ENCODE assay signal across 8 cellular contexts in genomic region chr4:17576932-17577659, GRCh38. TPM values are rescaled to one million over a fixed set of nuclear protein-coding genes. Genes with fewer than 3 reads are reported as not detected.
DNase-seq lines count a peak whose midpoint lies in the region; TF ChIP-seq lines count a peak whose summit lies in the region.

TSS of gene LAP3 (plus strand) at chr4:17577198. CDS start at chr4:17577466, 268 bp downstream.

- H3K9ac ChIP-seq in SK-N-SH: peak within 1 kb of the TSS; percentile 74

- DNase-seq in GM04503 (ENCODE audit: low read depth) (peak; percentile 67), HFF-Myc (ENCODE audit: extremely low read depth, low read depth) (peak; percentile 90), NAMALWA (ENCODE audit: low spot score) (peak; percentile 97), SK-N-SH (peak; percentile 97), germinal center (ENCODE audit: low spot score) (peak; percentile 97), non-pigmented ciliary epithelial cell (ENCODE audit: low read depth) (peak; percentile 81), superior temporal gyrus (ENCODE audit: extremely low spot score) (peak; percentile 97)
- peak; percentile 97 for DNase-seq in activated naive CD4-positive, alpha-beta T cell treated with anti-CD3 and anti-CD28 coated beads, Interleukin-2, amount 50 U/mL, for 16 hours

- H3K79me2 ChIP-seq in SK-N-SH (ENCODE audit: insufficient read depth): peaks cover 20% of the 10 kb centered on the region; the same call in 1 of the 2 replicates

- peaks cover 8 to 9% of the 10 kb centered on the region in 2 experiments; a peak in 2 of 4 replicates for H3K4me1 ChIP-seq in SK-N-SH (ENCODE audit: control insufficient read depth in 1 of 2, insufficient read depth in 2 of 2, low read depth in 1 of 2, low read length in 1 of 2)

- no peaks in the 10 kb centered on the region for H4K20me1 ChIP-seq in SK-N-SH (ENCODE audit: insufficient read depth)

- peaks cover 2% of the 10 kb centered on the region for H3F3A ChIP-seq in SK-N-SH (replicated peaks; ENCODE audit: insufficient read depth)

- no peaks in the 10 kb centered on the region for H3K27me3 ChIP-seq in SK-N-SH (ENCODE audit: insufficient read depth)

- TF ChIP-seq RAD21 in SK-N-SH (IDR thresholded peaks at IDR 0.05; ENCODE audit: low read length): 0 out of 2 replicates have a peak, but pooled peaks have one; percentile 5

- H3K27ac ChIP-seq in SK-N-SH (ENCODE audit: low read depth in 2 of 2, low read length in 1 of 2): peak within 1 kb of the TSS; percentile 77 to 81

- TF ChIP-seq EP300 in SK-N-SH (IDR thresholded peaks at IDR 0.05; ENCODE audit: borderline replicate concordance in 1 of 2, low read depth in 1 of 2, low read length in 1 of 2): no peak

- H3K9me3 ChIP-seq in SK-N-SH: no peaks in the 10 kb centered on the region

- peak within 1 kb of the TSS; percentile 98 for H2AFZ ChIP-seq in SK-N-SH (ENCODE audit: low read depth)

- POLR2A ChIA-PET in SK-N-SH (lab: Yijun Ruan, JAX): interaction anchor here (1.0 to 1.1 kb wide), 2 partner anchors 16 to 233 kb away, joined by 3 to 4 read pairs; no protein-coding TSS in a partner anchor

- H3K4me3 ChIP-seq in HFF-Myc (replicated peaks; ENCODE audit: low read depth, low read length) (peak within 1 kb of the TSS; percentile 73), SK-N-SH (ENCODE audit: low read depth in 2 of 2, low read length in 1 of 2) (peak within 1 kb of the TSS; percentile 62 to 95)

- CTCF ChIA-PET in SK-N-SH (lab: Yijun Ruan, JAX): interaction anchor here (0.9 to 4.1 kb wide), 4 partner anchors 18 to 59 kb away, joined by 4 to 15 read pairs (median 4); partner anchors contain the start of gene MED28

- no peaks in the 10 kb centered on the region for H3K9me2 ChIP-seq in SK-N-SH

- TF ChIP-seq CTCF in HFF-Myc (IDR thresholded peaks at IDR 0.05; ENCODE audit: low read depth, low read length, missing control alignments) (no peak), SK-N-SH (IDR thresholded peaks at IDR 0.05) (no peak)

- H3K36me3 ChIP-seq in SK-N-SH (replicated peaks in 1 of 2; ENCODE audit: control insufficient read depth in 1 of 2, insufficient read depth in 2 of 2, low read length in 1 of 2): peaks cover 6 to 17% of the 10 kb centered on the region in 2 experiments

- H3K4me2 ChIP-seq in SK-N-SH: peak within 1 kb of the TSS; percentile 97

- under 1% methylated on average over 21 of the region's 90 CpGs for WGBS in SK-N-SH (ENCODE audit: low lambda C conversion rate)

TF ChIP-seq in SK-N-SH, 30 proteins besides CTCF, POLR2A, EP300 and RAD21 (continues in another document):
- no peak for TF ChIP-seq TCF12 (IDR thresholded peaks at IDR 0.05)
- peak; percentile 95 for TF ChIP-seq POLR2AphosphoS5 (IDR thresholded peaks at IDR 0.05; ENCODE audit: low read depth, low read length)
- peak; percentile 96 for TF ChIP-seq MXI1 (IDR thresholded peaks at IDR 0.05; ENCODE audit: low read depth, low read length)
- TF ChIP-seq SMC3 (IDR thresholded peaks at IDR 0.05; ENCODE audit: low read depth, low read length): no peak
- TF ChIP-seq RCOR1 (IDR thresholded peaks at IDR 0.05; ENCODE audit: low read length): no peak
- no peak for TF ChIP-seq FOSL2 (IDR thresholded peaks at IDR 0.05; ENCODE audit: borderline replicate concordance, low read depth)
- no peak for TF ChIP-seq FOXJ3 (CRISPR knock-in tag; IDR thresholded peaks at IDR 0.05)
- no peak; the same call in 1 of the 2 replicates for TF ChIP-seq USF2 (IDR thresholded peaks at IDR 0.05; ENCODE audit: borderline replicate concordance, low read depth, low read length)
- TF ChIP-seq RXRA (IDR thresholded peaks at IDR 0.05; ENCODE audit: borderline replicate concordance, low read depth): no peak
- peak; percentile 98 for TF ChIP-seq MAX (IDR thresholded peaks at IDR 0.05; ENCODE audit: low read depth)
- no peak for TF ChIP-seq TEAD4 (IDR thresholded peaks at IDR 0.05; ENCODE audit: borderline replicate concordance, insufficient read depth)
- TF ChIP-seq TAF1 (IDR thresholded peaks at IDR 0.05; ENCODE audit: borderline replicate concordance, low read depth, low read length): peak; percentile 93
- TF ChIP-seq NFIC (IDR thresholded peaks at IDR 0.05; ENCODE audit: borderline replicate concordance): no peak
- TF ChIP-seq SIN3A (IDR thresholded peaks at IDR 0.05; ENCODE audit: borderline replicate concordance, low read depth, low read length): peak; percentile 95
- TF ChIP-seq USF1 (IDR thresholded peaks at IDR 0.05; ENCODE audit: borderline replicate concordance, low read depth): peak; percentile 87
- no peak for TF ChIP-seq GATA2 (CRISPR knock-in tag; IDR thresholded peaks at IDR 0.05)
- no peak for TF ChIP-seq FOXM1 (IDR thresholded peaks at IDR 0.05; ENCODE audit: low read depth)
- no peak for TF ChIP-seq ZBTB33 (IDR thresholded peaks at IDR 0.05; ENCODE audit: borderline replicate concordance, low read depth)
- 0 out of 2 replicates have a peak, but pooled peaks have one; percentile 20 for TF ChIP-seq YY1 (IDR thresholded peaks at IDR 0.05; ENCODE audit: low read depth)
- peak; percentile 70 for TF ChIP-seq ELF1 (IDR thresholded peaks at IDR 0.05)
- TF ChIP-seq GABPA (IDR thresholded peaks at IDR 0.05; ENCODE audit: low read depth): peak; percentile 68
- TF ChIP-seq MEF2A (IDR thresholded peaks at IDR 0.05; ENCODE audit: borderline replicate concordance, low read depth): no peak
- TF ChIP-seq RFX5 (IDR thresholded peaks at IDR 0.05; ENCODE audit: low read length): no peak
- TF ChIP-seq JUND (IDR thresholded peaks at IDR 0.05): no peak
- no peak for TF ChIP-seq PBX3 (IDR thresholded peaks at IDR 0.05)
- TF ChIP-seq NRF1 (IDR thresholded peaks at IDR 0.05; ENCODE audit: low read depth, low read length): peak; percentile 58
- no peak for TF ChIP-seq IRF3 (IDR thresholded peaks at IDR 0.05; ENCODE audit: low read depth, low read length)
- no peak for TF ChIP-seq EZH2phosphoT487 (IDR thresholded peaks at IDR 0.05; ENCODE audit: borderline replicate concordance, low read depth)

RNA-seq across cellular contexts. Expression of gene LAP3, which starts in this region (rescaled TPM):
- polyA plus RNA-seq in SK-N-SH (2012; rRNA removed): 53.2 and 67.8 TPM in 2 replicates
- polyA plus RNA-seq in SK-N-SH (2012; cell fraction: cytosol; rRNA removed): 66.9 and 72.0 TPM in 2 replicates
- 33.7 and 42.9 TPM in 2 replicates for polyA plus RNA-seq in SK-N-SH (2012; cell fraction: nucleus; rRNA removed)

Comparison
In these comparisons a context has a peak if more than half of its experiments do, and no peak if none do; other contexts are left out.
1. Peak in every context shown above with its lines: DNase-seq, H3K4me3 ChIP-seq and H3K27ac ChIP-seq.